In the genomic region with DNA sequence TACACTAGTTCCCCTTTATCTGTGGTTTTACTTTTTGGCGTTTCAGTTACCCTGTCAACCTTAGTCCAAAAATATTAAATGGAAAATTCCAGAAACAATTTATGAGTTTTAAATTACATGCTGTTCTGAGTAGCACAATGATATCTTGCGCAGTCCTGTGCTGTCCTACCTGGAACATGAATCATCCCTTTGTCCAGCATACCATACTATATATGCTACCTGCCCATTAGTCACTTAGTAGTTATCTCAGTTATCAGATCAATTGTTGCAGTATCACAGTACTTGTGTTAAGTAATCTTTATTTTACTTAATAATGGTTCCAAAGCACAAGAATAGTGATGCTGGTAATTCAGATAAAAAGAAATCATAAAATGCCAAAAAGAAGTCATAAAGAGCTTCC, we compare ENCODE assay signal across 24 cellular contexts. TPM values are rescaled to one million over a fixed set of nuclear protein-coding genes. Genes with fewer than 3 reads are reported as not detected.
A peak's percentile ranks its signal among the peaks of the same experiment; 100 is the strongest.
DNase-seq lines count a peak whose midpoint lies in the region; ATAC-seq, FAIRE-seq and TF ChIP-seq lines count a peak whose summit lies in the region.
"Had no signal": no experiment of that assay in that cellular context is flagged by ENCODE, and none has a peak within 500 bp of the region (broad histone marks: within the 10 kb centered on the region; RNA-seq: fewer than 3 reads in every experiment).

No MANE protein-coding gene starts in this region.

- no peak for FAIRE-seq in RCC 7860 (lab: Jason Lieb, UNC)
- FAIRE-seq: GM12891, GM18507, H54 had no signal

- no peak overlapping the region for H2AFZ ChIP-seq in PC-3 (ENCODE audit: low read length)

- no peaks in the 10 kb centered on the region for H3K27me3 ChIP-seq in PC-3 (ENCODE audit: low read length)
- no peaks in the 10 kb centered on the region for H3K27me3 ChIP-seq in RWPE2 (ENCODE audit: insufficient read depth, poor library complexity, severe bottlenecking)
- no peaks in the 10 kb centered on the region for H3K27me3 ChIP-seq in foreskin keratinocyte

- H3K36me3 Mint-ChIP-seq in central memory CD8-positive, alpha-beta T cell (ENCODE audit: insufficient read depth), result no peaks in the 10 kb centered on the region
- H3K36me3 Mint-ChIP-seq in activated CD4-positive, alpha-beta memory T cell treated with anti-CD3 and anti-CD28 coated beads for 36 hours, result no peaks in the 10 kb centered on the region
- H3K36me3 Mint-ChIP-seq: CD4-positive, alpha-beta memory T cell had no signal

- H4K20me1 ChIP-seq in PC-3 (ENCODE audit: low read length), result no peaks in the 10 kb centered on the region

- no peaks in the 10 kb centered on the region for H3K9me3 Mint-ChIP-seq in central memory CD8-positive, alpha-beta T cell
- H3K9me3 Mint-ChIP-seq in activated CD4-positive, alpha-beta memory T cell treated with anti-CD3 and anti-CD28 coated beads for 36 hours, result no peaks in the 10 kb centered on the region

- DNase-seq in PC-3 (peak; percentile 43), RWPE2 (ENCODE audit: low spot score) (no peak), foreskin keratinocyte (peak in 1 of 2 donors; percentile 37), NCI-H187 treated with DMSO at 0.1 percent for 48 hours (lab: John Stamatoyannopoulos, UW) (no peak), RCC 7860 (ENCODE audit: low spot score) (no peak)
- no peak for DNase-seq in central memory CD8-positive, alpha-beta T cell (ENCODE audit: low spot score in 2 of 2)
- DNase-seq in activated CD4-positive, alpha-beta memory T cell treated with anti-CD3 and anti-CD28 coated beads for 36 hours, result no peak
- DNase-seq: C1 segment of cervical spinal cord; Calu3; CD4-positive, alpha-beta memory T cell; COR-L47; DMS53; DMS79 treated with DMSO at 0.1 percent for 48 hours; GF-D8; GOT3; HFFc6 had no signal

- no peak for ATAC-seq in PC-3
- peak; percentile 98 for ATAC-seq in RWPE2 (ENCODE audit: low read depth)
- no peak for ATAC-seq in central memory CD8-positive, alpha-beta T cell (replicated peaks; ENCODE audit: extremely low read depth, poor library complexity, severe bottlenecking)
- ATAC-seq in foreskin keratinocyte, result peak; percentile 64

- no peaks in the 10 kb centered on the region for H3K9me3 ChIP-seq in PC-3 (ENCODE audit: low read length)
- H3K9me3 ChIP-seq in RWPE2 (ENCODE audit: severe bottlenecking), result no peaks in the 10 kb centered on the region
- H3K9me3 ChIP-seq: HAP-1 had no signal

- H3K27ac ChIP-seq in PC-3 (ENCODE audit: low read length) (no peak overlapping the region), RWPE2 (ENCODE audit: poor library complexity, severe bottlenecking) (no peak overlapping the region), foreskin keratinocyte (no peak overlapping the region)

- H3K4me1 Mint-ChIP-seq in central memory CD8-positive, alpha-beta T cell, result no peaks in the 10 kb centered on the region
- no peaks in the 10 kb centered on the region for H3K4me1 Mint-ChIP-seq in activated CD4-positive, alpha-beta memory T cell treated with anti-CD3 and anti-CD28 coated beads for 36 hours (ENCODE audit: low read depth)
- H3K4me1 Mint-ChIP-seq: CD4-positive, alpha-beta memory T cell had no signal

- no peak overlapping the region for H3K4me3 Mint-ChIP-seq in central memory CD8-positive, alpha-beta T cell
- H3K4me3 Mint-ChIP-seq in activated CD4-positive, alpha-beta memory T cell treated with anti-CD3 and anti-CD28 coated beads for 36 hours, result no peak overlapping the region
- H3K4me3 Mint-ChIP-seq: CD4-positive, alpha-beta memory T cell; HFFc6 had no signal

- TF ChIP-seq CTCF in PC-3 (conservative IDR thresholded peaks at IDR 0.05; ENCODE audit: low read depth, low read length), result no peak
- no peak for TF ChIP-seq CTCF in RWPE2 (IDR thresholded peaks at IDR 0.05; ENCODE audit: poor library complexity, severe bottlenecking)
- no peak for TF ChIP-seq CTCF in foreskin keratinocyte (conservative IDR thresholded peaks at IDR 0.05)

- no peaks in the 10 kb centered on the region for H3K79me2 ChIP-seq in PC-3 (ENCODE audit: low read length)

- H3K4me3 ChIP-seq in PC-3 (ENCODE audit: low read length), result no peak overlapping the region
- H3K4me3 ChIP-seq in RWPE2 (ENCODE audit: severe bottlenecking), result no peak overlapping the region
- H3K4me3 ChIP-seq: HAP-1 had no signal

- H3K4me2 ChIP-seq in PC-3 (ENCODE audit: low read length), result no peak overlapping the region

- CTCF ChIA-PET in PC-3 (lab: Charles Lee), result no interaction called here
- CTCF ChIA-PET in activated CD4-positive, alpha-beta memory T cell treated with anti-CD3 and anti-CD28 coated beads for 36 hours (lab: Charles Lee), result no interaction called here

- no peaks in the 10 kb centered on the region for H3K4me1 ChIP-seq in PC-3 (ENCODE audit: insufficient read depth, low read length)
- peaks cover 5% of the 10 kb centered on the region for H3K4me1 ChIP-seq in RWPE2 (ENCODE audit: insufficient read depth, poor library complexity, severe bottlenecking)
- H3K4me1 ChIP-seq in foreskin keratinocyte, result no peaks in the 10 kb centered on the region
- H3K4me1 ChIP-seq: HAP-1 had no signal

- H3K36me3 ChIP-seq in PC-3 (ENCODE audit: low read depth, low read length), result no peaks in the 10 kb centered on the region
- no peaks in the 10 kb centered on the region for H3K36me3 ChIP-seq in RWPE2 (ENCODE audit: low read depth)
- H3K36me3 ChIP-seq: HAP-1 had no signal

- H3K9ac ChIP-seq in PC-3 (ENCODE audit: low read length), result no peak overlapping the region

- intact Hi-C loops in PC-3 (cut with micrococcal nuclease), result no loop called here
- intact Hi-C loops in activated CD4-positive, alpha-beta memory T cell treated with anti-CD3 and anti-CD28 coated beads for 36 hours (cut with micrococcal nuclease), result no loop called here

- no TSS peak for BruUV-seq in PC-3 (replicated peaks; lab: Mats Ljungman, UMichigan)

- H3K27me3 Mint-ChIP-seq in central memory CD8-positive, alpha-beta T cell, result no peaks in the 10 kb centered on the region
- H3K27me3 Mint-ChIP-seq in activated CD4-positive, alpha-beta memory T cell treated with anti-CD3 and anti-CD28 coated beads for 36 hours, result no peaks in the 10 kb centered on the region
- H3K27me3 Mint-ChIP-seq: CD4-positive, alpha-beta memory T cell had no signal

- H3K27ac Mint-ChIP-seq in central memory CD8-positive, alpha-beta T cell (ENCODE audit: low read depth), result peak overlapping the region; percentile 7
- H3K27ac Mint-ChIP-seq in activated CD4-positive, alpha-beta memory T cell treated with anti-CD3 and anti-CD28 coated beads for 36 hours, result no peak overlapping the region
- H3K27ac Mint-ChIP-seq: CD4-positive, alpha-beta memory T cell; HFFc6 had no signal

- no peaks in the 10 kb centered on the region for H3F3A ChIP-seq in PC-3 (ENCODE audit: low read length, unreplicated experiment)

- no peaks in the 10 kb centered on the region for H3K9me2 ChIP-seq in PC-3 (replicated peaks; ENCODE audit: low read length)

- POLR2A ChIA-PET in PC-3 (lab: Charles Lee; ENCODE audit: unreplicated experiment), result no interaction called here
- POLR2A ChIA-PET in activated CD4-positive, alpha-beta memory T cell treated with anti-CD3 and anti-CD28 coated beads for 36 hours (lab: Charles Lee), result no interaction called here

RNA-seq across cellular contexts. Expression of gene AGBL4, which starts 52.7 kb away (rescaled TPM):
- 0.33 and 2.8 TPM in 2 replicates for total RNA-seq in PC-3 (2014; rRNA removed)
- not detected in 2 replicates for total RNA-seq in foreskin keratinocyte
- polyA plus RNA-seq in foreskin keratinocyte, result not detected in 2 replicates
- not detected for total RNA-seq in activated CD4-positive, alpha-beta memory T cell treated with anti-CD3 and anti-CD28 coated beads for 36 hours
- total RNA-seq: A172; Calu3; CD4-positive, alpha-beta memory T cell; Daoy; G401; HFFc6 had no signal
- polyA plus RNA-seq: BJ; CD4-positive, alpha-beta memory T cell had no signal

Comparison
In these comparisons a context has a peak if more than half of its experiments do, and no peak if none do; other contexts are left out.
1. ATAC-seq: peak in RWPE2 (single experiment) and foreskin keratinocyte (single experiment); none in PC-3 (single experiment) and central memory CD8-positive, alpha-beta T cell (single experiment).